Comparison of ENCODE assay signal across 13 cellular contexts in the genomic region with DNA sequence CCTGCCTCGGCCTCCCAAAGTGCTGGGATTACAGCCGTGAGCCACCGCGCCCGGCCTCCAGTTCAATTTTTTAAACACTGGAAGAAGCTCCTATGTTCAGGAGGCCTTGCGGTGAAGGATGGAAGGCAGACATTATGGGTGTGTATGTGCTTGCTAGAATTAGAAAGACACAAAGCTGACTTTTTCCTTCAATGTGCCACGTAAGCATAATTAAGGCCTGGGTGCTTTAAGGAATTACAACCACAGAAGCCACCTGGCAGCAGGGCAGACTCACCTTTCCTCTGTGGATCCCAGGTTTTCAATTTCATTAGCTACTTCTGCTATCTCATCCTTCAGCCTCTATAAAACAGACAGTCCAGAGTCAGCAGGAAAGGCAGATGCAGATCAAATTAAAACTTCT.
DNase-seq lines count a peak whose midpoint lies in the region; ATAC-seq, FAIRE-seq and TF ChIP-seq lines count a peak whose summit lies in the region.
"Had no signal": no experiment of that assay in that cellular context is flagged by ENCODE, and none has a peak within 500 bp of the region (broad histone marks: within the 10 kb centered on the region; RNA-seq: fewer than 3 reads in every experiment).

No MANE protein-coding gene starts in this region.

- no peak overlapping the region for H3K4me2 ChIP-seq in HCT116 (ENCODE audit: low read length)
- H3K4me2 ChIP-seq in GM12878 (ENCODE audit: control insufficient read depth, insufficient read depth): peak overlapping the region; percentile 96
- no peak overlapping the region for H3K4me2 ChIP-seq in trophoblast cell (ENCODE audit: low read length)

- no peak for FAIRE-seq in GM12878 (lab: Jason Lieb, UNC)
- FAIRE-seq: bronchial epithelial cell, urothelium cell line had no signal

- H3K23ac ChIP-seq in trophoblast cell (ENCODE audit: low read length): no peak overlapping the region

- peaks cover 3% of the 10 kb centered on the region; the same call in 1 of the 2 replicates for H3K79me2 ChIP-seq in HCT116 (ENCODE audit: insufficient read depth, low read length)
- peaks cover 93% of the 10 kb centered on the region for H3K79me2 ChIP-seq in GM12878 (ENCODE audit: control insufficient read depth, insufficient read depth, low read length)
- H3K79me2 ChIP-seq in trophoblast cell (ENCODE audit: control insufficient read depth, insufficient read depth, low read length, poor library complexity): no peaks in the 10 kb centered on the region

- peaks cover 60% of the 10 kb centered on the region for H3K4me1 Mint-ChIP-seq in activated CD8-positive, alpha-beta T cell treated with anti-CD3 and anti-CD28 coated beads for 36 hours (ENCODE audit: low read depth)
- H3K4me1 Mint-ChIP-seq in activated CD8-positive, alpha-beta T cell treated with anti-CD3 and anti-CD28 coated beads, Interleukin-2, amount 10 ng/mL, durations not matched to agents 7 days and 5 days (ENCODE audit: low read depth): peaks cover 44% of the 10 kb centered on the region

- H4K8ac ChIP-seq in trophoblast cell (ENCODE audit: low read depth, low read length): no peak overlapping the region

- intact Hi-C loops in activated CD8-positive, alpha-beta T cell treated with anti-CD3 and anti-CD28 coated beads for 36 hours (cut with micrococcal nuclease): loop anchor here (5.0 kb wide), 1 partner anchor 39 kb away; no protein-coding TSS in a partner anchor
- intact Hi-C loops in HCT116 (cut with micrococcal nuclease) (loop anchor here (1.0 to 5.0 kb wide), 3 partner anchors 211 to 346 kb away; a partner anchor contains a TSS), GM12878 (cut with micrococcal nuclease; ENCODE audit: unreplicated experiment) (loop anchor here (1.0 to 2.0 kb wide), 3 partner anchors 29 to 211 kb away; no protein-coding TSS in a partner anchor)

- H3K14ac ChIP-seq in trophoblast cell (ENCODE audit: low read length): no peak overlapping the region

- in situ Hi-C loops in GM12878 (cut with MboI): no loop called here
- in situ Hi-C loops in G401 (cut with HindIII; ENCODE audit: low sequenced_read_pairs): no loop called here

- H3K79me1 ChIP-seq in trophoblast cell (ENCODE audit: low read length): no peaks in the 10 kb centered on the region

- no peaks in the 10 kb centered on the region for H3K36me3 ChIP-seq in HCT116 (ENCODE audit: control insufficient read depth in 1 of 2, insufficient read depth in 2 of 2, low read length in 2 of 2)
- H3K36me3 ChIP-seq in GM12878 (ENCODE audit: control insufficient read depth in 2 of 2, insufficient read depth in 2 of 2, low read length in 1 of 2): peaks cover 12 to 34% of the 10 kb centered on the region in 2 experiments
- peaks cover 2% of the 10 kb centered on the region in 2 experiments for H3K36me3 ChIP-seq in trophoblast cell (ENCODE audit: control insufficient read depth in 1 of 2, insufficient read depth in 2 of 2, low read length in 2 of 2)

- no peak overlapping the region for H3K4me3 Mint-ChIP-seq in activated CD8-positive, alpha-beta T cell treated with anti-CD3 and anti-CD28 coated beads for 36 hours
- no peak overlapping the region for H3K4me3 Mint-ChIP-seq in activated CD8-positive, alpha-beta T cell treated with anti-CD3 and anti-CD28 coated beads, Interleukin-2, amount 10 ng/mL, durations not matched to agents 7 days and 5 days

- H3K9me3 ChIP-seq in HCT116 (ENCODE audit: control insufficient read depth in 1 of 2, insufficient read depth in 1 of 2, low read depth in 1 of 2, low read length in 2 of 2) (no peaks in the 10 kb centered on the region), GM12878 (replicated peaks; ENCODE audit: control insufficient read depth, insufficient read depth, low read length) (no peaks in the 10 kb centered on the region), trophoblast cell (ENCODE audit: insufficient read depth, low read depth, low read length) (no peaks in the 10 kb centered on the region)

- DNase-seq in activated CD8-positive, alpha-beta T cell treated with anti-CD3 and anti-CD28 coated beads for 36 hours: no peak
- DNase-seq in activated CD8-positive, alpha-beta T cell treated with anti-CD3 and anti-CD28 coated beads, Interleukin-2, amount 10 ng/mL, durations not matched to agents 7 days and 5 days: no peak
- DNase-seq in HCT116 (ENCODE audit: low read depth, low spot score): no peak
- DNase-seq in GM12878 (ENCODE audit: low read depth, low spot score): no peak
- DNase-seq in trophoblast cell: no peak
- DNase-seq in G401 (ENCODE audit: low spot score): no peak
- no peak for DNase-seq in NCI-H2029 treated with DMSO at 0.1 percent for 48 hours (lab: John Stamatoyannopoulos, UW)
- DNase-seq in NCI-H1694 treated with DMSO at 0.1 percent for 48 hours (lab: John Stamatoyannopoulos, UW): no peak
- DNase-seq: SIG-M5 had no signal

- H3K9ac ChIP-seq in HCT116 (ENCODE audit: low read length): no peak overlapping the region
- peak overlapping the region; percentile 75 for H3K9ac ChIP-seq in GM12878 (ENCODE audit: control insufficient read depth, insufficient read depth, low read length)
- no peak overlapping the region for H3K9ac ChIP-seq in trophoblast cell (ENCODE audit: low read length)
- H3K9ac ChIP-seq: parathyroid adenoma had no signal

- no peaks in the 10 kb centered on the region for H3K27me3 Mint-ChIP-seq in activated CD8-positive, alpha-beta T cell treated with anti-CD3 and anti-CD28 coated beads for 36 hours
- H3K27me3 Mint-ChIP-seq in activated CD8-positive, alpha-beta T cell treated with anti-CD3 and anti-CD28 coated beads, Interleukin-2, amount 10 ng/mL, durations not matched to agents 7 days and 5 days (ENCODE audit: low read depth): no peaks in the 10 kb centered on the region

- WGBS in GM12878 (ENCODE audit: insufficient coverage, insufficient replicate concordance, low lambda C conversion rate, missing lambda C conversion rate): 96% methylated on average over 7 of the region's 7 CpGs
- WGBS in trophoblast cell (ENCODE audit: extremely low coverage, insufficient coverage, insufficient read length): no CpG with 5 or more reads among the region's 7 CpGs

- peak overlapping the region; percentile 29 for H2BK12ac ChIP-seq in trophoblast cell (ENCODE audit: low read length)

- POLR2A ChIA-PET in activated CD8-positive, alpha-beta T cell treated with anti-CD3 and anti-CD28 coated beads for 36 hours (lab: Charles Lee): interaction anchor here (0.7 to 1.6 kb wide), 3 partner anchors 9 to 82 kb away, joined by 3 to 5 read pairs (median 4); no protein-coding TSS in a partner anchor
- POLR2A ChIA-PET in activated CD8-positive, alpha-beta T cell treated with anti-CD3 and anti-CD28 coated beads, Interleukin-2, amount 10 ng/mL, durations not matched to agents 7 days and 5 days (lab: Charles Lee): interaction anchor here (0.5 kb wide), 1 partner anchor 44 kb away, joined by 3 read pairs; no protein-coding TSS in a partner anchor
- POLR2A ChIA-PET in HCT116 (lab: Charles Lee): no interaction called here
- POLR2A ChIA-PET in GM12878 (lab: Charles Lee): interaction anchor here (0.7 to 13.9 kb wide), 12 partner anchors 9 to 211 kb away, joined by 3 to 384 read pairs (median 8); no protein-coding TSS in a partner anchor

- TF ChIP-seq CTCF in activated CD8-positive, alpha-beta T cell treated with anti-CD3 and anti-CD28 coated beads for 36 hours (IDR thresholded peaks at IDR 0.05): no peak
- TF ChIP-seq CTCF in HCT116 (IDR thresholded peaks at IDR 0.05 in 2 of 3, conservative IDR thresholded peaks at IDR 0.05 in 1 of 3; ENCODE audit: borderline replicate concordance in 1 of 3, insufficient read depth in 1 of 3, low read depth in 2 of 3, low read length in 2 of 3) (no peak), GM12878 (IDR thresholded peaks at IDR 0.05 in 2 of 3, conservative IDR thresholded peaks at IDR 0.05 in 1 of 3; ENCODE audit: control insufficient read depth in 2 of 3, extremely low read depth in 1 of 3, insufficient read depth in 1 of 3, low read depth in 3 of 3, low read length in 3 of 3) (no peak)

- H4K12ac ChIP-seq in trophoblast cell (ENCODE audit: low read depth, low read length): no peak overlapping the region

- H3K27ac ChIP-seq in HCT116 (ENCODE audit: low read depth, low read length): no peak overlapping the region
- peak overlapping the region; percentile 99 for H3K27ac ChIP-seq in GM12878 (ENCODE audit: control insufficient read depth, insufficient read depth)
- H3K27ac ChIP-seq in trophoblast cell (ENCODE audit: low read depth, low read length): no peak overlapping the region
- H3K27ac ChIP-seq: parathyroid adenoma had no signal

- BruUV-seq in HCT116 (replicated peaks; lab: Mats Ljungman, UMichigan) (no TSS peak), GM12878 (replicated peaks; lab: Mats Ljungman, UMichigan) (no TSS peak)

- H4K20me1 ChIP-seq in HCT116 (ENCODE audit: insufficient read depth) (no peaks in the 10 kb centered on the region), GM12878 (ENCODE audit: control insufficient read depth, insufficient read depth) (no peaks in the 10 kb centered on the region)

- H2BK120ac ChIP-seq in trophoblast cell (ENCODE audit: insufficient read depth, low read length, poor library complexity): no peak overlapping the region

- RAD21 ChIA-PET in HCT116 (lab: Charles Lee; ENCODE audit: low non-redundant PET in 1 of 2, low total read pairs in 2 of 2, uncharacterized antibody in 2 of 2, unreplicated experiment in 2 of 2) (interaction anchor here (0.6 to 1.8 kb wide), 5 partner anchors 28 to 211 kb away, joined by 3 to 9 read pairs (median 5); no protein-coding TSS in a partner anchor), GM12878 (lab: Charles Lee; ENCODE audit: unreplicated experiment) (interaction anchor here (0.6 to 20.7 kb wide), 17 partner anchors 9 to 286 kb away, joined by 3 to 537 read pairs (median 7); no protein-coding TSS in a partner anchor)

- H3K27ac Mint-ChIP-seq in activated CD8-positive, alpha-beta T cell treated with anti-CD3 and anti-CD28 coated beads for 36 hours: peak overlapping the region; percentile 87
- H3K27ac Mint-ChIP-seq in activated CD8-positive, alpha-beta T cell treated with anti-CD3 and anti-CD28 coated beads, Interleukin-2, amount 10 ng/mL, durations not matched to agents 7 days and 5 days: no peak overlapping the region

- H3K4me1 ChIP-seq in HCT116 (ENCODE audit: control insufficient read depth in 1 of 2, insufficient read depth in 2 of 2, low read length in 2 of 2): peaks cover 8 to 14% of the 10 kb centered on the region in 2 experiments
- peaks cover 60% of the 10 kb centered on the region for H3K4me1 ChIP-seq in GM12878 (ENCODE audit: control insufficient read depth, insufficient read depth, low read length)
- peaks cover 0 to 3% of the 10 kb centered on the region in 2 experiments for H3K4me1 ChIP-seq in trophoblast cell (ENCODE audit: control insufficient read depth in 1 of 2, insufficient read depth in 2 of 2, low read length in 2 of 2)

- no peaks in the 10 kb centered on the region for H3K9me2 ChIP-seq in HCT116 (ENCODE audit: insufficient read depth)

- SMC1A ChIA-PET in GM12878 (lab: Charles Lee; ENCODE audit: uncharacterized antibody, unreplicated experiment): interaction anchor here (0.6 to 16.2 kb wide), 21 partner anchors 9 to 688 kb away, joined by 3 to 490 read pairs (median 6); no protein-coding TSS in a partner anchor

- H3K9me3 Mint-ChIP-seq in activated CD8-positive, alpha-beta T cell treated with anti-CD3 and anti-CD28 coated beads for 36 hours: no peaks in the 10 kb centered on the region
- no peaks in the 10 kb centered on the region for H3K9me3 Mint-ChIP-seq in activated CD8-positive, alpha-beta T cell treated with anti-CD3 and anti-CD28 coated beads, Interleukin-2, amount 10 ng/mL, durations not matched to agents 7 days and 5 days (ENCODE audit: insufficient read depth)
- H3K9me3 Mint-ChIP-seq: activated naive CD4-positive, alpha-beta T cell treated with anti-CD3 and anti-CD28 coated beads, Interleukin-2, amount 50 U/mL, for 72 hours had no signal

- no peak for TF ChIP-seq EP300 in GM12878 (IDR thresholded peaks at IDR 0.05; ENCODE audit: borderline replicate concordance in 1 of 2, control insufficient read depth in 1 of 2, low read depth in 2 of 2, low read length in 2 of 2)

- peaks cover 26% of the 10 kb centered on the region for H3K36me3 Mint-ChIP-seq in activated CD8-positive, alpha-beta T cell treated with anti-CD3 and anti-CD28 coated beads for 36 hours (ENCODE audit: low read depth)
- peaks cover 46% of the 10 kb centered on the region for H3K36me3 Mint-ChIP-seq in activated CD8-positive, alpha-beta T cell treated with anti-CD3 and anti-CD28 coated beads, Interleukin-2, amount 10 ng/mL, durations not matched to agents 7 days and 5 days (ENCODE audit: low read depth)

- no peak overlapping the region for H4K91ac ChIP-seq in trophoblast cell (ENCODE audit: low read depth, low read length)

- ATAC-seq in activated CD8-positive, alpha-beta T cell treated with anti-CD3 and anti-CD28 coated beads for 36 hours: no peak
- ATAC-seq in activated CD8-positive, alpha-beta T cell treated with anti-CD3 and anti-CD28 coated beads, Interleukin-2, amount 10 ng/mL, durations not matched to agents 7 days and 5 days: no peak
- ATAC-seq in HCT116: peak; percentile 7; the same call in 1 of the 2 replicates
- ATAC-seq in GM12878: no peak

- no peak overlapping the region for H3K4ac ChIP-seq in trophoblast cell (ENCODE audit: low read depth, low read length)

- no peak for TF ChIP-seq RAD21 in HCT116 (IDR thresholded peaks at IDR 0.05; ENCODE audit: low read depth)
- no peak for TF ChIP-seq RAD21 in GM12878 (IDR thresholded peaks at IDR 0.05; ENCODE audit: insufficient read depth, low read depth, low read length)

- no peak overlapping the region for H2BK5ac ChIP-seq in trophoblast cell (ENCODE audit: low read depth, low read length, poor library complexity)

- H2AFZ ChIP-seq in HCT116 (ENCODE audit: low read depth, low read length, poor library complexity, severe bottlenecking) (no peak overlapping the region), GM12878 (ENCODE audit: control insufficient read depth, low read depth, low read length) (no peak overlapping the region), trophoblast cell (ENCODE audit: insufficient read depth, low read length, poor library complexity) (no peak overlapping the region)
- H2AFZ ChIP-seq: parathyroid adenoma had no signal

- no peak overlapping the region for H3K4me3 ChIP-seq in HCT116 (replicated peaks in 1 of 2; ENCODE audit: low read depth in 1 of 2, low read length in 2 of 2)
- no peak overlapping the region for H3K4me3 ChIP-seq in GM12878
- H3K4me3 ChIP-seq in trophoblast cell (ENCODE audit: low read depth, low read length): no peak overlapping the region

- H2AK5ac ChIP-seq in trophoblast cell (ENCODE audit: low read length): no peak overlapping the region

- H3K27me3 ChIP-seq in HCT116 (ENCODE audit: insufficient read depth, low read length) (no peaks in the 10 kb centered on the region), GM12878 (replicated peaks in 1 of 2; ENCODE audit: control insufficient read depth in 2 of 2, insufficient read depth in 2 of 2, low read length in 1 of 2) (no peaks in the 10 kb centered on the region), trophoblast cell (ENCODE audit: insufficient read depth, low read length) (no peaks in the 10 kb centered on the region)

- no peak overlapping the region for H3K18ac ChIP-seq in trophoblast cell (ENCODE audit: low read length)

- TF ChIP-seq POLR2A in HCT116 (IDR thresholded peaks at IDR 0.05; ENCODE audit: borderline replicate concordance, extremely low read depth, insufficient read depth, insufficient read length) (no peak), GM12878 (IDR thresholded peaks at IDR 0.05; ENCODE audit: low read depth, low read length) (no peak)

- CTCF ChIA-PET in activated CD8-positive, alpha-beta T cell treated with anti-CD3 and anti-CD28 coated beads for 36 hours (lab: Charles Lee): interaction anchor here (0.6 to 7.6 kb wide), 31 partner anchors 9 to 1255 kb away, joined by 3 to 55 read pairs (median 5); no protein-coding TSS in a partner anchor
- CTCF ChIA-PET in activated CD8-positive, alpha-beta T cell treated with anti-CD3 and anti-CD28 coated beads, Interleukin-2, amount 10 ng/mL, durations not matched to agents 7 days and 5 days (lab: Charles Lee): interaction anchor here (0.6 to 4.3 kb wide), 27 partner anchors 8 to 351 kb away, joined by 3 to 31 read pairs (median 4); no protein-coding TSS in a partner anchor
- CTCF ChIA-PET in HCT116 (lab: Charles Lee) (interaction anchor here (0.6 to 5.4 kb wide), 12 partner anchors 9 to 262 kb away, joined by 3 to 41 read pairs (median 4); no protein-coding TSS in a partner anchor), GM12878 (lab: Yijun Ruan, JAX) (interaction anchor here (0.7 to 8.0 kb wide), 30 partner anchors 9 to 1052 kb away, joined by 3 to 85 read pairs (median 6); no protein-coding TSS in a partner anchor)
